ENCODE assay signal across 28 cellular contexts in the genomic region with DNA sequence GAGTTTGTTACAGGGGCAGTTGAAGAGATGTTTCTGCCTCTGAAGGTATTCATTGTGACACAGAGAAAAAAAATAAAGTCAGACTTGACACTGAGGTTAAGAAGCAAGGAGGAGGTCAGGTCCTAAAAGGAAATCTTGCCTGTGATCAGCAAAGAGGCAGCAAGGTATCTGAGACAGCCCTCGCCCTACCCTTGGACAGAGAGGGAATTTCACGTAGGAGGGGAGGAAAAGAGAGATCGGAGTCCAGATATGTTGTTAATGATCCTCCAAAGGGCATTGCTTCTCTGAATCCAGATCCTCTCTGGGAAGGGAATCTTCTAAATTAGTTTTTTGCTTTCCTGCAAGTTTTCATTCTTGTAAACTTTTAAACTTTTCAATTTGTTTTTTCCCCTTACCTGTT. TPM values are rescaled to one million over a fixed set of nuclear protein-coding genes. Genes with fewer than 3 reads are reported as not detected.
"Had no signal": no experiment of that assay in that cellular context is flagged by ENCODE, and none has a peak within 500 bp of the region (broad histone marks: within the 10 kb centered on the region; RNA-seq: fewer than 3 reads in every experiment).

No MANE protein-coding gene starts in this region.

- H3K9me2 ChIP-seq: SK-N-SH had no signal

- ATAC-seq: Panc1, PC-3 had no signal

- H3K4me2 ChIP-seq: SK-N-SH had no signal

- H3K27ac ChIP-seq: RWPE1 had no signal

- H3K9ac ChIP-seq: SK-N-SH had no signal

- DNase-seq: KBM-7; MV-4-11; NCI-H1048; NCI-H1105; NCI-H1417; NCI-H146; NCI-H1694 treated with DMSO at 0.1 percent for 48 hours; NCI-H1930; NCI-H2081; NCI-H2171; NCI-H226; NCI-H446; NCI-H510A; NCI-H524 treated with DMSO at 0.1 percent for 48 hours; NCI-H69; NCI-H774; NK-92 treated with Interleukin-12 subunit alpha and Interleukin-12 subunit beta, amount 100 ng/mL, for 24 hours; PC-3; SHP77; SK-N-SH; SW 1271 had no signal

- H3K9me3 ChIP-seq: SK-N-SH had no signal

RNA-seq across cellular contexts. Expression of gene PRR27, which starts 15.3 kb away (rescaled TPM):
- total RNA-seq: HT1080, LHCN-M2, MCF 10A, OCI-LY7, PC-3, SK-MEL-5 had no signal
- polyA plus RNA-seq: SK-N-SH had no signal

RNA-seq across cellular contexts. Expression of gene ODAM, which starts 56.8 kb away (rescaled TPM):
- total RNA-seq: HT1080, LHCN-M2, MCF 10A, OCI-LY7, PC-3, SK-MEL-5 had no signal
- polyA plus RNA-seq: SK-N-SH had no signal
